8 cellular contexts compared by ENCODE assay signal in the genomic region with DNA sequence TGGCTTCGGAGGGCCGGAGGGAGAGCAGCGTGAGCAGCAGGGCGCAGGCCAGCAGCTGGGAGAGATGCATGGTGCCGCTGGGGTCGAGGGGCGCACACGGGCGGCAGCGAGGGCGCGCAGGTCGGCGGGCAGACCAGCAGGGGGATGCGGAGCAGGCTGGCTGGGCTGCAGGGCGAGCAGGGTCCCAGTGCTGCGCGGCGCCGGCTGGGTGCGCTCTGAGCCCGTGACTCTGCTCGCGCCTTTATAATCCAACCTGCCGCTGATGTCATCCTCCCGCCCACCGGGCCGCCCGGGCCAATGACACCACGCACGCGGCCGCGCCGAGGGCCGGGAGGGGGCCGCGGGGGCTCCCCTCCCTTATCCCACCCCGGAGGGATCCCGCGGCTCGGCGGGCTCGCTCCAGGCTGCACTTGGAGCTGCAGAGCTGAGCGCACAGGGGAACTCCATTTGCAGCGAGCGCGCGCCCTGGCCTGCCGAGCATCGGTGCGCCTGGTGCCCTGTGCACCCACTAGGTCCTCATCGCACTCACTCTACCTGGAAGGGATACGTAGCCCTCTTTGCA. TPM values are rescaled to one million over a fixed set of nuclear protein-coding genes. Genes with fewer than 3 reads are reported as not detected.
DNase-seq lines count a peak whose midpoint lies in the region; ATAC-seq lines count a peak whose summit lies in the region.

A gene with protein sequence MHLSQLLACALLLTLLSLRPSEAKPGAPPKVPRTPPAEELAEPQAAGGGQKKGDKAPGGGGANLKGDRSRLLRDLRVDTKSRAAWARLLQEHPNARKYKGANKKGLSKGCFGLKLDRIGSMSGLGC (minus strand): TSS at position 217 of the 562 bp plus-strand sequence. CDS start 147 bp downstream, at position 70.

- H3K4me1 Mint-ChIP-seq in activated CD4-positive, alpha-beta T cell treated with anti-CD3 and anti-CD28 coated beads, Interleukin-2, amount 10 ng/mL, durations not matched to agents 24 days and 14 days = peaks cover 10% of the 10 kb centered on the region

- peak within 1 kb of the TSS; percentile 54 to 70 for H3K4me3 ChIP-seq in mesenchymal stem cell (ENCODE audit: insufficient read depth in 1 of 2, low read depth in 1 of 2, low read length in 2 of 2)

- no peak within 1 kb of the TSS for H3K18ac ChIP-seq in mesenchymal stem cell (ENCODE audit: low read depth in 1 of 2, low read length in 2 of 2)

- no peak within 1 kb of the TSS for H3K4ac ChIP-seq in mesenchymal stem cell (ENCODE audit: low read depth in 1 of 2, low read length in 2 of 2)

- peak; percentile 53 for ATAC-seq in HG02642 (IDR thresholded peaks at IDR 0.05; ENCODE audit: poor library complexity, unreplicated experiment)
- no peak for ATAC-seq in HG03159 (IDR thresholded peaks at IDR 0.05; ENCODE audit: unreplicated experiment)

- H3K4me1 ChIP-seq in mesenchymal stem cell (ENCODE audit: control insufficient read depth, insufficient read depth, low read depth, low read length) = peaks cover 29% of the 10 kb centered on the region

- no peak within 1 kb of the TSS for H4K91ac ChIP-seq in mesenchymal stem cell (ENCODE audit: low read length)

- no peak within 1 kb of the TSS for H3K27ac Mint-ChIP-seq in activated CD4-positive, alpha-beta T cell treated with anti-CD3 and anti-CD28 coated beads, Interleukin-2, amount 10 ng/mL, durations not matched to agents 24 days and 14 days

- no peak within 1 kb of the TSS for H3K14ac ChIP-seq in mesenchymal stem cell (ENCODE audit: low read length in 2 of 2)

- peak within 1 kb of the TSS; percentile 97 for H3K4me2 ChIP-seq in mesenchymal stem cell (ENCODE audit: low read length, poor library complexity, severe bottlenecking)

- H3K4me3 Mint-ChIP-seq in activated CD4-positive, alpha-beta T cell treated with anti-CD3 and anti-CD28 coated beads, Interleukin-2, amount 10 ng/mL, durations not matched to agents 24 days and 14 days = peak within 1 kb of the TSS; percentile 63

- H2BK12ac ChIP-seq in mesenchymal stem cell (ENCODE audit: low read length in 2 of 2) = no peak within 1 kb of the TSS

- H3K27ac ChIP-seq in mesenchymal stem cell (ENCODE audit: low read length, poor library complexity, severe bottlenecking) = no peak within 1 kb of the TSS

- H3K9me3 Mint-ChIP-seq in activated CD4-positive, alpha-beta T cell treated with anti-CD3 and anti-CD28 coated beads, Interleukin-2, amount 10 ng/mL, durations not matched to agents 24 days and 14 days = no peaks in the 10 kb centered on the region

- H2BK120ac ChIP-seq in mesenchymal stem cell (ENCODE audit: low read depth, low read length) = no peak within 1 kb of the TSS

- H3K9ac ChIP-seq in mesenchymal stem cell (ENCODE audit: low read length) = no peak within 1 kb of the TSS

- 2% methylated on average over 48 of the region's 54 CpGs for WGBS in mesenchymal stem cell

- intact Hi-C loops in activated CD4-positive, alpha-beta T cell treated with anti-CD3 and anti-CD28 coated beads, Interleukin-2, amount 10 ng/mL, durations not matched to agents 24 days and 14 days (cut with micrococcal nuclease) = no loop called here

- no peaks in the 10 kb centered on the region for H3K79me1 ChIP-seq in mesenchymal stem cell (replicated peaks; ENCODE audit: low read length, poor library complexity, severe bottlenecking)

- H3K27me3 Mint-ChIP-seq in activated CD4-positive, alpha-beta T cell treated with anti-CD3 and anti-CD28 coated beads, Interleukin-2, amount 10 ng/mL, durations not matched to agents 24 days and 14 days = peaks cover 55% of the 10 kb centered on the region

- H3K36me3 ChIP-seq in mesenchymal stem cell (ENCODE audit: control insufficient read depth in 1 of 2, insufficient read depth in 2 of 2, low read depth in 1 of 2, low read length in 2 of 2) = no peaks in the 10 kb centered on the region

- H2BK15ac ChIP-seq in mesenchymal stem cell (ENCODE audit: low read depth, poor library complexity, severe bottlenecking) = peak within 1 kb of the TSS; percentile 19

- H4K8ac ChIP-seq in mesenchymal stem cell (ENCODE audit: low read length) = peak within 1 kb of the TSS; percentile 30

- no peaks in the 10 kb centered on the region for H3K9me3 ChIP-seq in mesenchymal stem cell (ENCODE audit: control insufficient read depth, low read length)

- no peaks in the 10 kb centered on the region for H3K36me3 Mint-ChIP-seq in activated CD4-positive, alpha-beta T cell treated with anti-CD3 and anti-CD28 coated beads, Interleukin-2, amount 10 ng/mL, durations not matched to agents 24 days and 14 days (ENCODE audit: low read depth)

- peak within 1 kb of the TSS in 1 of 2 experiments; percentile 23 for H3K23ac ChIP-seq in mesenchymal stem cell (ENCODE audit: low read length in 2 of 2)

- peak; percentile 80 for DNase-seq in DMS79 treated with DMSO at 0.1 percent for 48 hours (lab: John Stamatoyannopoulos, UW)
- DNase-seq in NCI-H2196 treated with DMSO at 0.1 percent for 48 hours (lab: John Stamatoyannopoulos, UW; ENCODE audit: unreplicated experiment) = peak; percentile 69
- peak; percentile 84 for DNase-seq in activated CD4-positive, alpha-beta T cell treated with anti-CD3 and anti-CD28 coated beads, Interleukin-2, amount 10 ng/mL, durations not matched to agents 24 days and 14 days
- DNase-seq in effector CD8-positive, alpha-beta T cell (lab: John Stamatoyannopoulos, UW) = peak; percentile 50
- DNase-seq in mesenchymal stem cell = peak; percentile 46
- peak; percentile 8 to 17 for DNase-seq in stimulated activated CD8-positive, alpha-beta memory T cell treated with anti-CD3 and anti-CD28 coated beads, Interleukin-2, amount 100 ng/mL, for 1 hour (ENCODE audit: low read depth in 2 of 2)

- no peak within 1 kb of the TSS for H2AK5ac ChIP-seq in mesenchymal stem cell (ENCODE audit: low read length, severe bottlenecking)

- H2AFZ ChIP-seq in mesenchymal stem cell (ENCODE audit: low read depth, low read length) = peak within 1 kb of the TSS; percentile 36

- no peak within 1 kb of the TSS for H2BK5ac ChIP-seq in mesenchymal stem cell (ENCODE audit: low read depth, low read length, poor library complexity, severe bottlenecking)

- peaks cover 83 to 96% of the 10 kb centered on the region in 2 experiments for H3K27me3 ChIP-seq in mesenchymal stem cell (ENCODE audit: control insufficient read depth in 1 of 2, insufficient read depth in 1 of 2, low read length in 2 of 2)

RNA-seq across cellular contexts. Expression of the gene that starts here (rescaled TPM):
- 0.76 and 2.2 TPM in 2 replicates for total RNA-seq in activated CD4-positive, alpha-beta T cell treated with anti-CD3 and anti-CD28 coated beads, Interleukin-2, amount 10 ng/mL, durations not matched to agents 24 days and 14 days
- not detected for polyA plus RNA-seq in mesenchymal stem cell (2013, experiment 1 of 2)
- not detected for polyA plus RNA-seq in mesenchymal stem cell (2013, experiment 2 of 2)

Comparison
In these comparisons a context has a peak if more than half of its experiments do, and no peak if none do; other contexts are left out.
1. DNase-seq: peak in every context shown above with its lines; median percentile 84 in activated CD4-positive, alpha-beta T cell treated with anti-CD3 and anti-CD28 coated beads, Interleukin-2, amount 10 ng/mL, durations not matched to agents 24 days and 14 days; 80 in DMS79 treated with DMSO at 0.1 percent for 48 hours; 69 in NCI-H2196 treated with DMSO at 0.1 percent for 48 hours; 50 in effector CD8-positive, alpha-beta T cell; 46 in mesenchymal stem cell; 12 in stimulated activated CD8-positive, alpha-beta memory T cell treated with anti-CD3 and anti-CD28 coated beads, Interleukin-2, amount 100 ng/mL, for 1 hour.